In the genomic region with DNA sequence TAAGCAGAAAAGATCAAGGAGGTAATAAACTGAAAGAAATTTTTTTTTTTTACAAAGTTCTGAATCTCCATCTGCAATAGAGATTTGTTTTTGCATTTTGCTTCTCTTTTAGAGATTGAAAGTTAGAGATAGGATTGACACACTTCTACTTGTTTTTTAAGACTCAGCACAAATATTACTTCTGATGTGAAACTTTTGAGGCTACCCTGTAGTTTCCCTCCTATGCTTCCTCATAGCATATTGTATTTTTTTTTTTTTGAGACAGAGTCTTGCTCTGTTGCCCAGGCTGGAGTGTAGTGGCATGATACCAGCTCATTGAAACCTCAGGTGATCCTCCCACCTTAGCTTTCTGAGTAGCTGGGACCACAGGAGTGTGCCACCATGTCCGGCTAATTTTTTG, we compare ENCODE assay signal across 11 cellular contexts. TPM values are rescaled to one million over a fixed set of nuclear protein-coding genes. Genes with fewer than 3 reads are reported as not detected.
DNase-seq lines count a peak whose midpoint lies in the region; ATAC-seq and TF ChIP-seq lines count a peak whose summit lies in the region.
"Had no signal": no experiment of that assay in that cellular context is flagged by ENCODE, and none has a peak within 500 bp of the region (broad histone marks: within the 10 kb centered on the region; RNA-seq: fewer than 3 reads in every experiment).

No MANE protein-coding gene starts in this region.

- TF ChIP-seq CTCF in CD8-positive, alpha-beta T cell (IDR thresholded peaks at IDR 0.05): no peak
- TF ChIP-seq CTCF in HFFc6 (IDR thresholded peaks at IDR 0.05) (no peak), WTC11 (IDR thresholded peaks at IDR 0.05) (no peak)

- H3K4me3 Mint-ChIP-seq in CD8-positive, alpha-beta T cell: no peak overlapping the region
- H3K4me3 Mint-ChIP-seq in immature natural killer cell: peak overlapping the region in 4 of 5 donors; percentile 77 to 90 (median 86)
- no peak overlapping the region for H3K4me3 Mint-ChIP-seq in HFFc6
- H3K4me3 Mint-ChIP-seq in WTC11: no peak overlapping the region

- POLR2A ChIA-PET in CD8-positive, alpha-beta T cell (lab: Charles Lee): no interaction called here
- POLR2A ChIA-PET in WTC11 (lab: Charles Lee): no interaction called here

- H3K27ac ChIP-seq in CD8-positive, alpha-beta T cell (ENCODE audit: low read depth, low read length): no peak overlapping the region

- no peaks in the 10 kb centered on the region for H3K9me3 ChIP-seq in CD8-positive, alpha-beta T cell (ENCODE audit: low read length)

- no peaks in the 10 kb centered on the region for H3K27me3 ChIP-seq in CD8-positive, alpha-beta T cell (ENCODE audit: insufficient read depth, low read length)

- no peak for DNase-seq in CD8-positive, alpha-beta T cell
- DNase-seq in immature natural killer cell: no peak
- DNase-seq in HFFc6: no peak
- DNase-seq in WTC11 (ENCODE audit: low spot score): no peak
- DNase-seq in hepatic stellate cell (ENCODE audit: low spot score): no peak
- DNase-seq: activated gamma-delta T cell, Calu3, NCI-H446 had no signal

- no peaks in the 10 kb centered on the region for H3K36me3 Mint-ChIP-seq in CD8-positive, alpha-beta T cell
- H3K36me3 Mint-ChIP-seq in immature natural killer cell: no peaks in the 10 kb centered on the region
- H3K36me3 Mint-ChIP-seq in HFFc6 (ENCODE audit: low read depth): no peaks in the 10 kb centered on the region
- no peaks in the 10 kb centered on the region for H3K36me3 Mint-ChIP-seq in WTC11

- no peaks in the 10 kb centered on the region for H3K36me3 ChIP-seq in CD8-positive, alpha-beta T cell (ENCODE audit: insufficient read depth, low read length)

- intact Hi-C loops in CD8-positive, alpha-beta T cell (cut with DNase I, micrococcal nuclease): no loop called here

- peak overlapping the region; percentile 91 for H3K27ac Mint-ChIP-seq in CD8-positive, alpha-beta T cell
- H3K27ac Mint-ChIP-seq in immature natural killer cell (peak overlapping the region; percentile 42 to 96 (median 90)), HFFc6 (no peak overlapping the region), WTC11 (no peak overlapping the region)

- no peaks in the 10 kb centered on the region for H3K9me3 Mint-ChIP-seq in CD8-positive, alpha-beta T cell
- H3K9me3 Mint-ChIP-seq in immature natural killer cell (no peaks in the 10 kb centered on the region), HFFc6 (no peaks in the 10 kb centered on the region), WTC11 (peaks cover 5% of the 10 kb centered on the region; the same call in 1 of the 2 replicates)

- no peak overlapping the region for H3K4me3 ChIP-seq in CD8-positive, alpha-beta T cell (ENCODE audit: low read depth, low read length)

- CTCF ChIA-PET in CD8-positive, alpha-beta T cell (lab: Charles Lee): interaction anchor here (1.5 kb wide), 1 partner anchor 10 kb away, joined by 4 read pairs; no protein-coding TSS in a partner anchor
- CTCF ChIA-PET in WTC11 (lab: Charles Lee): no interaction called here

- no peaks in the 10 kb centered on the region for H3K27me3 Mint-ChIP-seq in CD8-positive, alpha-beta T cell (ENCODE audit: low read depth)
- H3K27me3 Mint-ChIP-seq in immature natural killer cell (ENCODE audit: low read depth in 3 of 3): peaks cover 0 to 2% (median 0%) of the 10 kb centered on the region in 3 donors
- no peaks in the 10 kb centered on the region; the same call in 1 of the 2 replicates for H3K27me3 Mint-ChIP-seq in HFFc6 (ENCODE audit: insufficient read depth)
- no peaks in the 10 kb centered on the region for H3K27me3 Mint-ChIP-seq in WTC11 (ENCODE audit: low read depth)

- H3K4me1 ChIP-seq in CD8-positive, alpha-beta T cell (ENCODE audit: insufficient read depth, low read length): peaks cover 7% of the 10 kb centered on the region

- H3K4me1 Mint-ChIP-seq in CD8-positive, alpha-beta T cell (ENCODE audit: low read depth): peaks cover 10% of the 10 kb centered on the region
- H3K4me1 Mint-ChIP-seq in immature natural killer cell: peaks cover 11 to 16% of the 10 kb centered on the region in 2 donors
- peaks cover 14% of the 10 kb centered on the region; the same call in 1 of the 2 replicates for H3K4me1 Mint-ChIP-seq in HFFc6 (ENCODE audit: low read depth)
- H3K4me1 Mint-ChIP-seq in WTC11: no peaks in the 10 kb centered on the region

- no peak for ATAC-seq in CD8-positive, alpha-beta T cell
- ATAC-seq in GM19452 (IDR thresholded peaks at IDR 0.05; ENCODE audit: unreplicated experiment): peak; percentile 57
- ATAC-seq in HG03457 (IDR thresholded peaks at IDR 0.05; ENCODE audit: unreplicated experiment): peak; percentile 38
- ATAC-seq in HG03520 (IDR thresholded peaks at IDR 0.05; ENCODE audit: unreplicated experiment): no peak
- no peak for ATAC-seq in WTC11

TF ChIP-seq in WTC11, 78 proteins besides CTCF, POLR2A, EP300 and RAD21:
- TF ChIP-seq ATF1 (CRISPR knock-in tag; IDR thresholded peaks at IDR 0.05): no peak
- TF ChIP-seq, protein P1, sequence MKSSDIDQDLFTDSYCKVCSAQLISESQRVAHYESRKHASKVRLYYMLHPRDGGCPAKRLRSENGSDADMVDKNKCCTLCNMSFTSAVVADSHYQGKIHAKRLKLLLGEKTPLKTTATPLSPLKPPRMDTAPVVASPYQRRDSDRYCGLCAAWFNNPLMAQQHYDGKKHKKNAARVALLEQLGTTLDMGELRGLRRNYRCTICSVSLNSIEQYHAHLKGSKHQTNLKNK (CRISPR knock-in tag; IDR thresholded peaks at IDR 0.05): no peak
- TF ChIP-seq, protein P2, sequence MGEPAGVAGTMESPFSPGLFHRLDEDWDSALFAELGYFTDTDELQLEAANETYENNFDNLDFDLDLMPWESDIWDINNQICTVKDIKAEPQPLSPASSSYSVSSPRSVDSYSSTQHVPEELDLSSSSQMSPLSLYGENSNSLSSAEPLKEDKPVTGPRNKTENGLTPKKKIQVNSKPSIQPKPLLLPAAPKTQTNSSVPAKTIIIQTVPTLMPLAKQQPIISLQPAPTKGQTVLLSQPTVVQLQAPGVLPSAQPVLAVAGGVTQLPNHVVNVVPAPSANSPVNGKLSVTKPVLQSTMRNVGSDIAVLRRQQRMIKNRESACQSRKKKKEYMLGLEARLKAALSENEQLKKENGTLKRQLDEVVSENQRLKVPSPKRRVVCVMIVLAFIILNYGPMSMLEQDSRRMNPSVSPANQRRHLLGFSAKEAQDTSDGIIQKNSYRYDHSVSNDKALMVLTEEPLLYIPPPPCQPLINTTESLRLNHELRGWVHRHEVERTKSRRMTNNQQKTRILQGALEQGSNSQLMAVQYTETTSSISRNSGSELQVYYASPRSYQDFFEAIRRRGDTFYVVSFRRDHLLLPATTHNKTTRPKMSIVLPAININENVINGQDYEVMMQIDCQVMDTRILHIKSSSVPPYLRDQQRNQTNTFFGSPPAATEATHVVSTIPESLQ (CRISPR knock-in tag; IDR thresholded peaks at IDR 0.05): no peak
TF ChIP-seq in WTC11: peak in this region for 0.

RNA-seq across cellular contexts. Expression of a gene that starts 32.1 kb away (rescaled TPM):
- 10 to 100 TPM; 15.9 to 16.5 TPM for total RNA-seq in CD8-positive, alpha-beta T cell
- polyA plus RNA-seq in immature natural killer cell: 10 to 100 TPM; 16.7 to 35.2 (median 21.2) TPM
- 10 to 100 TPM; 20.5 to 25.8 (median 22.7) TPM for total RNA-seq in HFFc6 (2021; fragmentation: NEBNext Ultra II Directional; extraction: Animal tissue kit (Norgen Biotek cat#: 25700))
- total RNA-seq in WTC11 (2021): 8.0 to 8.5 TPM (median 8.5 TPM) in 3 replicates

Comparison
In these comparisons a context has a peak if more than half of its experiments do, and no peak if none do; other contexts are left out.
1. ATAC-seq: peak in GM19452 (single experiment) and HG03457 (single experiment); none in CD8-positive, alpha-beta T cell (single experiment), HG03520 (single experiment) and WTC11 (single experiment).
2. H3K27ac Mint-ChIP-seq: peak in CD8-positive, alpha-beta T cell (single experiment) and immature natural killer cell (6 of 6); none in HFFc6 (single experiment) and WTC11 (single experiment).
3. H3K4me3 Mint-ChIP-seq: peak in immature natural killer cell (4 of 5); none in CD8-positive, alpha-beta T cell (single experiment), HFFc6 (single experiment) and WTC11 (single experiment).